Comparison of ENCODE assay signal across 11 cellular contexts in genomic region chr5:172731286-172732073, GRCh38. TPM values are rescaled to one million over a fixed set of nuclear protein-coding genes. Genes with fewer than 3 reads are reported as not detected.
A peak's percentile ranks its signal among the peaks of the same experiment; 100 is the strongest.
DNase-seq lines count a peak whose midpoint lies in the region; ATAC-seq and TF ChIP-seq lines count a peak whose summit lies in the region.
"Had no signal": no experiment of that assay in that cellular context is flagged by ENCODE, and none has a peak within 500 bp of the region (broad histone marks: within the 10 kb centered on the region; RNA-seq: fewer than 3 reads in every experiment).

No MANE protein-coding gene starts in this region.

- H3K79me2 ChIP-seq in hepatocyte = no peaks in the 10 kb centered on the region

- CTCF ChIA-PET in RWPE1 (lab: Yijun Ruan, JAX) = interaction anchor here (0.6 kb wide), 1 partner anchor 1239 kb away, joined by 3 read pairs; no protein-coding TSS in a partner anchor

- no peak overlapping the region for H3K4me2 ChIP-seq in hepatocyte
- H3K4me2 ChIP-seq: KMS-11 had no signal

- H3K9me3 ChIP-seq in hepatocyte (ENCODE audit: low read depth) = no peaks in the 10 kb centered on the region
- H3K9me3 ChIP-seq in sigmoid colon = no peaks in the 10 kb centered on the region

- intact Hi-C loops in sigmoid colon (cut with DNase I) = no loop called here
- intact Hi-C loops in activated T-helper 2 cell treated with anti-CD3 and anti-CD28 coated beads, Interferon-gamma antibody, Interleukin-2, Interleukin-4, amounts not matched to agents 10 μg/mL and 5 μg/mL and 100 μg/mL, durations not matched to agents 14 hours and 24 hours and 36 hours (cut with micrococcal nuclease) = no loop called here

- no peak overlapping the region for H3K27ac Mint-ChIP-seq in activated T-helper 2 cell treated with anti-CD3 and anti-CD28 coated beads, Interferon-gamma antibody, Interleukin-2, Interleukin-4, amounts not matched to agents 10 μg/mL and 5 μg/mL and 100 μg/mL, durations not matched to agents 14 hours and 24 hours and 36 hours

- H3K27me3 Mint-ChIP-seq in activated T-helper 2 cell treated with anti-CD3 and anti-CD28 coated beads, Interferon-gamma antibody, Interleukin-2, Interleukin-4, amounts not matched to agents 10 μg/mL and 5 μg/mL and 100 μg/mL, durations not matched to agents 14 hours and 24 hours and 36 hours (ENCODE audit: low read depth) = no peaks in the 10 kb centered on the region

- TF ChIP-seq EP300 in sigmoid colon (IDR thresholded peaks at IDR 0.05) = no peak

- H3K9me3 Mint-ChIP-seq in activated T-helper 2 cell treated with anti-CD3 and anti-CD28 coated beads, Interferon-gamma antibody, Interleukin-2, Interleukin-4, amounts not matched to agents 10 μg/mL and 5 μg/mL and 100 μg/mL, durations not matched to agents 14 hours and 24 hours and 36 hours = no peaks in the 10 kb centered on the region

- peak; percentile 81 for DNase-seq in DMS53 treated with DMSO at 0.1 percent for 48 hours (lab: John Stamatoyannopoulos, UW; ENCODE audit: unreplicated experiment)
- peak; percentile 76 for DNase-seq in RWPE1 (ENCODE audit: low spot score)
- DNase-seq in hepatocyte (ENCODE audit: low spot score) = peak; percentile 81
- no peak for DNase-seq in sigmoid colon
- DNase-seq in activated T-helper 2 cell treated with anti-CD3 and anti-CD28 coated beads, Interferon-gamma antibody, Interleukin-2, Interleukin-4, amounts not matched to agents 10 μg/mL and 5 μg/mL and 100 μg/mL, durations not matched to agents 14 hours and 24 hours and 36 hours (ENCODE audit: low spot score) = no peak
- no peak for DNase-seq in foreskin fibroblast
- DNase-seq in putamen (ENCODE audit: low spot score) = no peak
- DNase-seq: NK-92 treated with Interleukin-12 subunit alpha and Interleukin-12 subunit beta, amount 100 ng/mL, for 24 hours had no signal

- H3K4me1 ChIP-seq in hepatocyte (ENCODE audit: insufficient read depth) (peaks cover 27% of the 10 kb centered on the region), sigmoid colon (peaks cover 0 to 51% (median 38%) of the 10 kb centered on the region in 4 donors)

- no peaks in the 10 kb centered on the region for H3K4me1 Mint-ChIP-seq in activated T-helper 2 cell treated with anti-CD3 and anti-CD28 coated beads, Interferon-gamma antibody, Interleukin-2, Interleukin-4, amounts not matched to agents 10 μg/mL and 5 μg/mL and 100 μg/mL, durations not matched to agents 14 hours and 24 hours and 36 hours (ENCODE audit: low read depth)

- no peaks in the 10 kb centered on the region for H3K27me3 ChIP-seq in hepatocyte
- no peaks in the 10 kb centered on the region for H3K27me3 ChIP-seq in sigmoid colon

- POLR2A ChIA-PET in RWPE1 (lab: Yijun Ruan, JAX; ENCODE audit: low non-redundant PET) = no interaction called here

- ATAC-seq in GM19467 (IDR thresholded peaks at IDR 0.05; ENCODE audit: unreplicated experiment) = no peak

- no peaks in the 10 kb centered on the region for H3K36me3 ChIP-seq in hepatocyte (replicated peaks; ENCODE audit: insufficient read depth, low read depth)
- H3K36me3 ChIP-seq in sigmoid colon = no peaks in the 10 kb centered on the region

- no peak for TF ChIP-seq POLR2A in sigmoid colon (IDR thresholded peaks at IDR 0.05)

- H3K4me3 ChIP-seq in hepatocyte (no peak overlapping the region), sigmoid colon (no peak overlapping the region), foreskin fibroblast (ENCODE audit: low read depth in 1 of 2, low read length in 2 of 2) (no peak overlapping the region)

- H3K9me2 ChIP-seq in hepatocyte (replicated peaks; ENCODE audit: insufficient read depth) = no peaks in the 10 kb centered on the region

- no peak overlapping the region for H3K4me3 Mint-ChIP-seq in activated T-helper 2 cell treated with anti-CD3 and anti-CD28 coated beads, Interferon-gamma antibody, Interleukin-2, Interleukin-4, amounts not matched to agents 10 μg/mL and 5 μg/mL and 100 μg/mL, durations not matched to agents 14 hours and 24 hours and 36 hours (ENCODE audit: low read depth)

- WGBS in hepatocyte (ENCODE audit: low lambda C conversion rate, missing lambda C conversion rate) = 82% methylated on average over 23 of the region's 23 CpGs
- WGBS in sigmoid colon, 2 donors = 68 to 83% methylated on average over 23 of the region's 23 CpGs

- no peaks in the 10 kb centered on the region for H3K36me3 Mint-ChIP-seq in activated T-helper 2 cell treated with anti-CD3 and anti-CD28 coated beads, Interferon-gamma antibody, Interleukin-2, Interleukin-4, amounts not matched to agents 10 μg/mL and 5 μg/mL and 100 μg/mL, durations not matched to agents 14 hours and 24 hours and 36 hours (ENCODE audit: low read depth)

- TF ChIP-seq CTCF in RWPE1 (conservative IDR thresholded peaks at IDR 0.05; ENCODE audit: low read depth) (no peak), hepatocyte (IDR thresholded peaks at IDR 0.05; ENCODE audit: poor library complexity) (no peak), sigmoid colon (IDR thresholded peaks at IDR 0.05) (no peak), foreskin fibroblast (IDR thresholded peaks at IDR 0.05; ENCODE audit: low read depth, low read length) (no peak)

- no peaks in the 10 kb centered on the region for H4K20me1 ChIP-seq in hepatocyte (ENCODE audit: insufficient read depth, poor library complexity, severe bottlenecking)

- no peak overlapping the region for H2AFZ ChIP-seq in hepatocyte

- H3K27ac ChIP-seq in RWPE1 (peak overlapping the region; percentile 100), hepatocyte (no peak overlapping the region), sigmoid colon (peak overlapping the region in 3 of 4 donors; percentile 93 to 95 (median 93))
- H3K27ac ChIP-seq: KMS-11, VCaP had no signal

RNA-seq across cellular contexts. Expression of gene DUSP1, which starts 39.5 kb away (rescaled TPM):
- total RNA-seq in hepatocyte (537 and 547 TPM in 2 replicates), sigmoid colon (1,000 to 10,000 TPM in 1 of 4 donors, 100 to 1,000 TPM in 3; 449 to 1,033 (median 779) TPM)
- polyA plus RNA-seq in hepatocyte (583 and 682 TPM in 2 replicates), sigmoid colon (100 to 1,000 TPM in 2 of 3 donors, 10 to 100 TPM in 1; 99.9 to 253 (median 136) TPM)
- 8.9 and 9.7 TPM in 2 replicates for total RNA-seq in activated T-helper 2 cell treated with anti-CD3 and anti-CD28 coated beads, Interferon-gamma antibody, Interleukin-2, Interleukin-4, amounts not matched to agents 10 μg/mL and 5 μg/mL and 100 μg/mL, durations not matched to agents 14 hours and 24 hours and 36 hours

Comparison
In these comparisons a context has a peak if more than half of its experiments do, and no peak if none do; other contexts are left out.
1. DNase-seq: peak in DMS53 treated with DMSO at 0.1 percent for 48 hours (single experiment), RWPE1 (single experiment) and hepatocyte (single experiment); none in sigmoid colon (single experiment), activated T-helper 2 cell treated with anti-CD3 and anti-CD28 coated beads, Interferon-gamma antibody, Interleukin-2, Interleukin-4, amounts not matched to agents 10 μg/mL and 5 μg/mL and 100 μg/mL, durations not matched to agents 14 hours and 24 hours and 36 hours (single experiment), foreskin fibroblast (0 of 2) and putamen (single experiment).
2. RNA of gene DUSP1, which starts 39.5 kb away (total RNA-seq): 449 to 1,033 TPM in sigmoid colon and 537 to 547 TPM in hepatocyte; 8.9 to 9.7 TPM in activated T-helper 2 cell treated with anti-CD3 and anti-CD28 coated beads, Interferon-gamma antibody, Interleukin-2, Interleukin-4, amounts not matched to agents 10 μg/mL and 5 μg/mL and 100 μg/mL, durations not matched to agents 14 hours and 24 hours and 36 hours; every median in the first group is over 10 times any median in the second.